Comparison of ENCODE assay signal across 20 cellular contexts in the genomic region with DNA sequence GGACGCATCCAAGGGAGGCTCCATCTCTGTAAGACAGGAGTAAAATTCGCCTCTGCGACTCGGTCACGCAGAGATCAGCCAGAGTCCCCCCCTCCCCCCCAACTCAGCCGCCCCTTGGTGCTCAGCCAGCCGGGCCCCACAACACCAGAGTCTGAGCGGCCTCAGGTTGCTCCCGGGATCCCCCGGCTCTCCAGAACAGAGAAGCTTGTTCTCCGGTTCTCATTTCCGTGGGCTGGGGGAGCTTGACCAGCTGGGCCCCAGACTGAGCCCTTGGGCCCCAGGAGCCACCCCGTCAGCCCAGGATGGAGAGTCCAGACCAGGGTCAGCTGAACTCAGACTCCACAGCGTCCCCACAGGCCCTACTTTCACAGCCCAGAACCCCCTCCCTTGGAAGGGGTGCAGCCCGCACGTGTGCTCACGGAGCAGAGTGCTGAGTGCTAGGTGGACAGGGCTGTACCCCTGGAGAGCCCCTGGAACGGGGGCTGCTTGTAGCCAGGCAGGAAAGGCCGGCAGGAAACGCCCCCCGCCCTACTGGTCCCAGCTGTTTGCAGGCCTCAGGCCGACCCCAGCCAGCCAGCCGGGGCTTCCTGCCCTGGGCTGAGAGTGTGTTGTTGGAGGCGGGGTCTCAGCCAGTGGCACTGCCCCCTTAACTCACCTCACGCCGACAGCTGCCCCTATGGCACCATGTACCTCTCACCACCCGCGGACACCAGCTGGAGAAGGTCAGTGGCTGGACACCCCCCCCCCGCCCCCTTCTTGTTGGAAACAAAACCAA. TPM values are rescaled to one million over a fixed set of nuclear protein-coding genes. Genes with fewer than 3 reads are reported as not detected.
"Had no signal": no experiment of that assay in that cellular context is flagged by ENCODE, and none has a peak within 500 bp of the region (broad histone marks: within the 10 kb centered on the region; RNA-seq: fewer than 3 reads in every experiment).

No MANE protein-coding gene starts in this region.

- H3K4me1 Mint-ChIP-seq: activated naive CD8-positive, alpha-beta T cell treated with anti-CD3 and anti-CD28 coated beads, Interleukin-2, amount 10 ng/mL, durations not matched to agents 7 days and 5 days had no signal

- H3K9me3 ChIP-seq: heart right ventricle, left lung, pancreas, thoracic aorta, vagina had no signal

- ATAC-seq: activated CD4-positive, CD25-positive, alpha-beta regulatory T cell treated with anti-CD3 and anti-CD28 coated beads, Interleukin-2, amount 50 U/mL, for 24 hours; heart right ventricle; left lung; pancreas had no signal

- H3K9me3 Mint-ChIP-seq: activated naive CD8-positive, alpha-beta T cell treated with anti-CD3 and anti-CD28 coated beads, Interleukin-2, amount 10 ng/mL, durations not matched to agents 7 days and 5 days; activated T-helper 1 cell treated with anti-CD3 and anti-CD28 coated beads, Interleukin-12 subunit alpha, Interleukin-12 subunit beta, Interleukin-2, Interleukin-4 antibody, amounts not matched to agents 30 ng/mL and 10 ng/mL and 1 ng/mL, durations not matched to agents 14 hours and 24 hours and 36 hours; brain; T-helper 2 cell treated with Interferon-gamma antibody and Interleukin-4, amounts not matched to agents 5 μg/mL and 100 μg/mL, for 36 hours had no signal

- H3K27me3 Mint-ChIP-seq: activated naive CD8-positive, alpha-beta T cell treated with anti-CD3 and anti-CD28 coated beads, Interleukin-2, amount 10 ng/mL, durations not matched to agents 7 days and 5 days; brain had no signal

- DNase-seq: activated CD4-positive, alpha-beta T cell treated with anti-CD3 and anti-CD28 coated beads, Interleukin-2, amount 50 U/mL, for 1 hour; activated naive CD4-positive, alpha-beta T cell; activated naive CD8-positive, alpha-beta T cell treated with anti-CD3 and anti-CD28 coated beads, Interleukin-2, amount 10 ng/mL, durations not matched to agents 7 days and 5 days; effector CD8-positive, alpha-beta T cell; heart right ventricle; left lung; stimulated activated CD4-positive, alpha-beta T cell treated with anti-CD3 and anti-CD28 coated beads, Interleukin-1b, Interleukin-23, amount 100 ng/mL, for 48 hours; SW 1271 had no signal

- H3K27ac Mint-ChIP-seq: activated naive CD8-positive, alpha-beta T cell treated with anti-CD3 and anti-CD28 coated beads, Interleukin-2, amount 10 ng/mL, durations not matched to agents 7 days and 5 days; activated T-helper 1 cell treated with anti-CD3 and anti-CD28 coated beads, Interleukin-12 subunit alpha, Interleukin-12 subunit beta, Interleukin-2, Interleukin-4 antibody, amounts not matched to agents 30 ng/mL and 10 ng/mL and 1 ng/mL, durations not matched to agents 14 hours and 24 hours and 36 hours; T-helper 2 cell treated with Interferon-gamma antibody and Interleukin-4, amounts not matched to agents 5 μg/mL and 100 μg/mL, for 36 hours had no signal

- H3K36me3 Mint-ChIP-seq: activated naive CD8-positive, alpha-beta T cell treated with anti-CD3 and anti-CD28 coated beads, Interleukin-2, amount 10 ng/mL, durations not matched to agents 7 days and 5 days had no signal

- H3K4me3 Mint-ChIP-seq: activated naive CD8-positive, alpha-beta T cell treated with anti-CD3 and anti-CD28 coated beads, Interleukin-2, amount 10 ng/mL, durations not matched to agents 7 days and 5 days; activated T-helper 1 cell treated with anti-CD3 and anti-CD28 coated beads, Interleukin-12 subunit alpha, Interleukin-12 subunit beta, Interleukin-2, Interleukin-4 antibody, amounts not matched to agents 30 ng/mL and 10 ng/mL and 1 ng/mL, durations not matched to agents 14 hours and 24 hours and 36 hours; brain; T-helper 2 cell treated with Interferon-gamma antibody and Interleukin-4, amounts not matched to agents 5 μg/mL and 100 μg/mL, for 36 hours had no signal

- H3K27me3 ChIP-seq: heart right ventricle, left lung, pancreas, vagina had no signal

- H3K4me3 ChIP-seq: heart right ventricle, left lung, pancreas, thoracic aorta, vagina had no signal

- H3K36me3 ChIP-seq: pancreas had no signal

- H3K27ac ChIP-seq: left lung, pancreas, thoracic aorta, vagina had no signal

RNA-seq across cellular contexts. Expression of a gene that starts 44.5 kb away (rescaled TPM):
- total RNA-seq: activated CD8-positive, alpha-beta memory T cell treated with anti-CD3 and anti-CD28 coated beads for 36 hours; activated naive CD8-positive, alpha-beta T cell treated with anti-CD3 and anti-CD28 coated beads, Interleukin-2, amount 10 ng/mL, durations not matched to agents 7 days and 5 days; activated T-helper 1 cell treated with anti-CD3 and anti-CD28 coated beads, Interleukin-12 subunit alpha, Interleukin-12 subunit beta, Interleukin-2, Interleukin-4 antibody, amounts not matched to agents 30 ng/mL and 10 ng/mL and 1 ng/mL, durations not matched to agents 14 hours and 24 hours and 36 hours; epithelial cell of proximal tubule; frontal cortex had no signal
- polyA plus RNA-seq: keratinocyte, neural cell had no signal
